8 cellular contexts compared by ENCODE assay signal in genomic region chr11:65606876-65607613, GRCh38. TPM values are rescaled to one million over a fixed set of nuclear protein-coding genes. Genes with fewer than 3 reads are reported as not detected.
DNase-seq lines count a peak whose midpoint lies in the region; ATAC-seq and TF ChIP-seq lines count a peak whose summit lies in the region.

No MANE protein-coding gene starts in this region.

- CTCF ChIA-PET in HCT116 (lab: Charles Lee), result interaction anchor here (2.7 kb wide), 1 partner anchor 13 kb away, joined by 13 read pairs; no protein-coding TSS in a partner anchor
- CTCF ChIA-PET in activated CD8-positive, alpha-beta T cell treated with anti-CD3 and anti-CD28 coated beads for 36 hours (lab: Charles Lee), result interaction anchor here (0.6 to 5.0 kb wide), 4 partner anchors 13 to 277 kb away, joined by 3 to 35 read pairs (median 4); no protein-coding TSS in a partner anchor

- peaks cover 21% of the 10 kb centered on the region for H3F3A ChIP-seq in neural progenitor cell (ENCODE audit: low read depth)

- intact Hi-C loops in HCT116 (cut with micrococcal nuclease), result no loop called here
- intact Hi-C loops in activated CD8-positive, alpha-beta T cell treated with anti-CD3 and anti-CD28 coated beads for 36 hours (cut with micrococcal nuclease), result no loop called here

- H3K4me3 Mint-ChIP-seq in activated CD8-positive, alpha-beta T cell treated with anti-CD3 and anti-CD28 coated beads for 36 hours, result no peak overlapping the region
- H3K4me3 Mint-ChIP-seq in neural progenitor cell, result peak overlapping the region; percentile 80

- H4K20me1 ChIP-seq in HCT116 (ENCODE audit: insufficient read depth), result no peaks in the 10 kb centered on the region
- H4K20me1 ChIP-seq in neural progenitor cell (ENCODE audit: low read depth), result peaks cover 49% of the 10 kb centered on the region

- H3K9me3 ChIP-seq in HCT116 (ENCODE audit: control insufficient read depth in 1 of 2, insufficient read depth in 1 of 2, low read depth in 1 of 2, low read length in 2 of 2) (no peaks in the 10 kb centered on the region), neural progenitor cell (ENCODE audit: low read depth) (no peaks in the 10 kb centered on the region)

- peak overlapping the region; percentile 7 to 35; a peak in 3 of 4 replicates for H3K4me3 ChIP-seq in HCT116 (replicated peaks in 1 of 2; ENCODE audit: low read depth in 1 of 2, low read length in 2 of 2)
- H3K4me3 ChIP-seq in neural progenitor cell, result peak overlapping the region; percentile 31

- H3K4me2 ChIP-seq in HCT116 (ENCODE audit: low read length) (peak overlapping the region; percentile 68), neural progenitor cell (peak overlapping the region; percentile 57)

- POLR2A ChIA-PET in HCT116 (lab: Charles Lee), result interaction anchor here (1.4 to 1.5 kb wide), 2 partner anchors 8 to 31 kb away, joined by 3 to 5 read pairs; partner anchors contain the start of genes PCNX3 and SIPA1
- POLR2A ChIA-PET in activated CD8-positive, alpha-beta T cell treated with anti-CD3 and anti-CD28 coated beads for 36 hours (lab: Charles Lee), result interaction anchor here (1.0 to 1.4 kb wide), 3 partner anchors 12 to 19 kb away, joined by 3 to 9 read pairs (median 4); no protein-coding TSS in a partner anchor

- H3K79me2 ChIP-seq in HCT116 (ENCODE audit: insufficient read depth, low read length) (peaks cover 23% of the 10 kb centered on the region), neural progenitor cell (ENCODE audit: low read depth) (peaks cover 3% of the 10 kb centered on the region)

- peaks cover 23% of the 10 kb centered on the region for H3K36me3 Mint-ChIP-seq in activated CD8-positive, alpha-beta T cell treated with anti-CD3 and anti-CD28 coated beads for 36 hours (ENCODE audit: low read depth)
- H3K36me3 Mint-ChIP-seq in neural progenitor cell, result peaks cover 18% of the 10 kb centered on the region

- no peaks in the 10 kb centered on the region for H3K27me3 Mint-ChIP-seq in activated CD8-positive, alpha-beta T cell treated with anti-CD3 and anti-CD28 coated beads for 36 hours
- peaks cover 9% of the 10 kb centered on the region for H3K27me3 Mint-ChIP-seq in neural progenitor cell (ENCODE audit: insufficient read depth, low read depth)

- H2AFZ ChIP-seq in HCT116 (ENCODE audit: low read depth, low read length, poor library complexity, severe bottlenecking) (no peak overlapping the region), neural progenitor cell (replicated peaks) (no peak overlapping the region)

- peaks cover 27% of the 10 kb centered on the region for H3K4me1 Mint-ChIP-seq in activated CD8-positive, alpha-beta T cell treated with anti-CD3 and anti-CD28 coated beads for 36 hours (ENCODE audit: low read depth)
- peaks cover 32% of the 10 kb centered on the region for H3K4me1 Mint-ChIP-seq in neural progenitor cell

- peaks cover 14 to 20% of the 10 kb centered on the region in 2 experiments; a peak in 3 of 4 replicates for H3K36me3 ChIP-seq in HCT116 (ENCODE audit: control insufficient read depth in 1 of 2, insufficient read depth in 2 of 2, low read length in 2 of 2)
- peaks cover 2% of the 10 kb centered on the region for H3K36me3 ChIP-seq in neural progenitor cell

- DNase-seq in HCT116 (ENCODE audit: low read depth, low spot score) (peak; percentile 89), globus pallidus (ENCODE audit: low spot score) (peak; percentile 96), neural progenitor cell (ENCODE audit: low spot score) (peak; percentile 98), NCI-H510A treated with DMSO at 0.1 percent for 48 hours (lab: John Stamatoyannopoulos, UW) (no peak), germinal center (ENCODE audit: low spot score) (no peak), A172 (ENCODE audit: low spot score) (no peak)
- no peak for DNase-seq in activated CD8-positive, alpha-beta T cell treated with anti-CD3 and anti-CD28 coated beads for 36 hours

- RAD21 ChIA-PET in HCT116 (lab: Charles Lee; ENCODE audit: low non-redundant PET in 1 of 2, low total read pairs in 2 of 2, uncharacterized antibody in 2 of 2, unreplicated experiment in 2 of 2), result interaction anchor here in 1 of 2 experiments (0.5 kb wide), 1 partner anchor 67 kb away, joined by 3 read pairs; no protein-coding TSS in a partner anchor

- H3K9me2 ChIP-seq in HCT116 (ENCODE audit: insufficient read depth), result no peaks in the 10 kb centered on the region

- H3K9me3 Mint-ChIP-seq in activated CD8-positive, alpha-beta T cell treated with anti-CD3 and anti-CD28 coated beads for 36 hours, result no peaks in the 10 kb centered on the region
- H3K9me3 Mint-ChIP-seq in neural progenitor cell, result no peaks in the 10 kb centered on the region

- TF ChIP-seq RAD21 in HCT116 (IDR thresholded peaks at IDR 0.05; ENCODE audit: low read depth), result no peak

- H3K27ac Mint-ChIP-seq in activated CD8-positive, alpha-beta T cell treated with anti-CD3 and anti-CD28 coated beads for 36 hours, result no peak overlapping the region
- H3K27ac Mint-ChIP-seq in neural progenitor cell, result no peak overlapping the region

- peaks cover 8 to 44% of the 10 kb centered on the region in 2 experiments; a peak in 3 of 4 replicates for H3K4me1 ChIP-seq in HCT116 (ENCODE audit: control insufficient read depth in 1 of 2, insufficient read depth in 2 of 2, low read length in 2 of 2)
- H3K4me1 ChIP-seq in neural progenitor cell, result peaks cover 13% of the 10 kb centered on the region

- no TSS peak for BruUV-seq in HCT116 (replicated peaks; lab: Mats Ljungman, UMichigan)

- H3K27me3 ChIP-seq in HCT116 (ENCODE audit: insufficient read depth, low read length) (no peaks in the 10 kb centered on the region), neural progenitor cell (peaks cover 7% of the 10 kb centered on the region)

- TF ChIP-seq POLR2A in HCT116 (IDR thresholded peaks at IDR 0.05; ENCODE audit: borderline replicate concordance, extremely low read depth, insufficient read depth, insufficient read length), result no peak

- H3K9ac ChIP-seq in HCT116 (ENCODE audit: low read length), result peak overlapping the region; percentile 43
- no peak overlapping the region for H3K9ac ChIP-seq in neural progenitor cell

- ATAC-seq in HCT116 (peak; percentile 98), GM18858 (IDR thresholded peaks at IDR 0.05; ENCODE audit: unreplicated experiment) (no peak)
- ATAC-seq in activated CD8-positive, alpha-beta T cell treated with anti-CD3 and anti-CD28 coated beads for 36 hours, result peak; percentile 67

- TF ChIP-seq CTCF in HCT116 (IDR thresholded peaks at IDR 0.05 in 2 of 3, conservative IDR thresholded peaks at IDR 0.05 in 1 of 3; ENCODE audit: borderline replicate concordance in 1 of 3, insufficient read depth in 1 of 3, low read depth in 2 of 3, low read length in 2 of 3) (no peak), neural progenitor cell (IDR thresholded peaks at IDR 0.05) (no peak)
- TF ChIP-seq CTCF in activated CD8-positive, alpha-beta T cell treated with anti-CD3 and anti-CD28 coated beads for 36 hours (IDR thresholded peaks at IDR 0.05), result no peak

- H3K27ac ChIP-seq in HCT116 (ENCODE audit: low read depth, low read length), result peak overlapping the region; percentile 67
- no peak overlapping the region for H3K27ac ChIP-seq in neural progenitor cell

TF ChIP-seq in HCT116, 20 proteins besides CTCF, POLR2A, EP300 and RAD21:
- TF ChIP-seq YY1 (IDR thresholded peaks at IDR 0.05; ENCODE audit: extremely low read depth, insufficient replicate concordance, low read depth, low read length) (no peak), TCF7L2 (IDR thresholded peaks at IDR 0.05; ENCODE audit: borderline replicate concordance, extremely low read depth, insufficient read depth, insufficient read length) (no peak), SRF (IDR thresholded peaks at IDR 0.05; ENCODE audit: low read depth) (no peak), POLR2AphosphoS5 (IDR thresholded peaks at IDR 0.05; ENCODE audit: low read depth, low read length) (peak; percentile 42; the same call in 1 of the 2 replicates), ZNF274 (IDR thresholded peaks at IDR 0.05; ENCODE audit: low read depth, low read length) (no peak), ELF1 (IDR thresholded peaks at IDR 0.05; ENCODE audit: borderline replicate concordance, low read depth) (no peak)

RNA-seq across cellular contexts. Expression of gene MAP3K11, which starts 7.0 kb away (rescaled TPM):
- 59.8 TPM for total RNA-seq in HCT116 (2021; ENCODE audit: unreplicated experiment)
- 38.4 and 39.6 TPM in 2 replicates for polyA plus RNA-seq in HCT116 (2012)
- total RNA-seq in activated CD8-positive, alpha-beta T cell treated with anti-CD3 and anti-CD28 coated beads for 36 hours, result 10 to 100 TPM; 40.3 to 45.6 TPM
- total RNA-seq in neural progenitor cell (ENCODE audit: low replicate concordance), result 9.9 and 42.0 TPM in 2 replicates
- 38.2 and 39.2 TPM in 2 replicates for total RNA-seq in A172 (2014; rRNA removed; shearing (Covaris generic))

RNA-seq across cellular contexts. Expression of gene PCNX3, which starts 8.5 kb away (rescaled TPM):
- total RNA-seq in HCT116 (2021; ENCODE audit: unreplicated experiment) (50.4 TPM), neural progenitor cell (ENCODE audit: low replicate concordance) (6.6 and 19.3 TPM in 2 replicates)
- polyA plus RNA-seq in HCT116 (2012), result 32.6 and 43.2 TPM in 2 replicates
- 10 to 100 TPM; 34.3 to 34.4 TPM for total RNA-seq in activated CD8-positive, alpha-beta T cell treated with anti-CD3 and anti-CD28 coated beads for 36 hours
- 19.6 and 20.1 TPM in 2 replicates for total RNA-seq in A172 (2014; rRNA removed; shearing (Covaris generic))

RNA-seq across cellular contexts. Expression of gene KCNK7, which starts 11.4 kb away (rescaled TPM):
- total RNA-seq in HCT116 (2021; ENCODE audit: unreplicated experiment), result 0.61 TPM
- polyA plus RNA-seq in HCT116 (2012), result 0.66 and 0.91 TPM in 2 replicates
- total RNA-seq in activated CD8-positive, alpha-beta T cell treated with anti-CD3 and anti-CD28 coated beads for 36 hours, result under 1 TPM in 1 of 2 experiments, not detected in 1; 0.77 TPM
- 0.34 TPM in 1 of 2 replicates, not detected in the other for total RNA-seq in neural progenitor cell (ENCODE audit: low replicate concordance)
- 0.86 TPM in 1 of 2 replicates, not detected in the other for total RNA-seq in A172 (2014; rRNA removed; shearing (Covaris generic))

RNA-seq across cellular contexts. Expression of gene SIPA1, which starts 30.9 kb away (rescaled TPM):
- 105 TPM for total RNA-seq in HCT116 (2021; ENCODE audit: unreplicated experiment)
- polyA plus RNA-seq in HCT116 (2012), result 88.0 and 91.4 TPM in 2 replicates
- total RNA-seq in activated CD8-positive, alpha-beta T cell treated with anti-CD3 and anti-CD28 coated beads for 36 hours, result 100 to 1,000 TPM; 172 to 180 TPM
- total RNA-seq in neural progenitor cell (ENCODE audit: low replicate concordance), result 4.7 and 16.4 TPM in 2 replicates
- total RNA-seq in A172 (2014; rRNA removed; shearing (Covaris generic)), result 10.4 and 19.5 TPM in 2 replicates

RNA-seq across cellular contexts. Expression of gene EHBP1L1, which starts 31.2 kb away (rescaled TPM):
- 105 TPM for total RNA-seq in HCT116 (2021; ENCODE audit: unreplicated experiment)
- 88.5 and 90.6 TPM in 2 replicates for polyA plus RNA-seq in HCT116 (2012)
- total RNA-seq in activated CD8-positive, alpha-beta T cell treated with anti-CD3 and anti-CD28 coated beads for 36 hours, result 10 to 100 TPM; 94.0 to 99.4 TPM
- total RNA-seq in neural progenitor cell (ENCODE audit: low replicate concordance), result 4.7 and 5.1 TPM in 2 replicates
- 50.1 and 83.3 TPM in 2 replicates for total RNA-seq in A172 (2014; rRNA removed; shearing (Covaris generic))

Comparison
In these comparisons a context has a peak if more than half of its experiments do, and no peak if none do; other contexts are left out.
1. DNase-seq: peak in HCT116 (single experiment), globus pallidus (single experiment) and neural progenitor cell (single experiment); none in activated CD8-positive, alpha-beta T cell treated with anti-CD3 and anti-CD28 coated beads for 36 hours (single experiment), NCI-H510A treated with DMSO at 0.1 percent for 48 hours (single experiment), germinal center (single experiment) and A172 (single experiment).